21 cellular contexts compared by ENCODE assay signal in the genomic region with DNA sequence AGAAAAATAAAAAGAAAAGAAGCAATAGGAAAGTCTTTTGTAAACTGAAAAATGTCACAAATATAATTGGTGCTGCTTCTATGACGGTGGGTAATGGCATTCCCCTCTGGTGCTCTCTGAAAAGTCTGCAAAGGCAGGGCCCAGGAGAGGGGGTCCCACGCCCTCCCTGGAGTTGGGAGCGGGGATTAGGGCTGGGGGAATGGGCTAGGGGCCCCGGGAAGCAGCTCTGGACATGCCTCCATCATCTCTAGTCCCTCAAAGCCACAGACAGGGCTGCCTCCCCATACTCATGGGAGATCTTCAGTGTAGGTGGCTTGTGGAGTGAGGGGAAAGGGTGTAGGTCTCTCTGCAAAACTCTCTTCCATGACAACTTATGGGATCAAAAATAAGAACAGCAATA. TPM values are rescaled to one million over a fixed set of nuclear protein-coding genes. Genes with fewer than 3 reads are reported as not detected.
"Had no signal": no experiment of that assay in that cellular context is flagged by ENCODE, and none has a peak within 500 bp of the region (broad histone marks: within the 10 kb centered on the region; RNA-seq: fewer than 3 reads in every experiment).

No MANE protein-coding gene starts in this region.

- H3K27ac ChIP-seq: parathyroid adenoma, psoas muscle, sigmoid colon, stomach, thoracic aorta had no signal

- H3K4me3 Mint-ChIP-seq: effector memory CD8-positive, alpha-beta T cell; naive thymus-derived CD4-positive, alpha-beta T cell; nephron progenitor cell had no signal

- H3K9me3 Mint-ChIP-seq: effector memory CD8-positive, alpha-beta T cell had no signal

- H3K4me1 ChIP-seq: parathyroid adenoma, psoas muscle, sigmoid colon, stomach had no signal

- H3K9me3 ChIP-seq: psoas muscle, sigmoid colon, thoracic aorta had no signal

- H3K36me3 Mint-ChIP-seq: naive thymus-derived CD4-positive, alpha-beta T cell had no signal

- H3K36me3 ChIP-seq: sigmoid colon, stomach, thoracic aorta had no signal

- H3K27ac Mint-ChIP-seq: effector memory CD8-positive, alpha-beta T cell; naive thymus-derived CD4-positive, alpha-beta T cell; nephron progenitor cell had no signal

- H3K79me2 ChIP-seq: parathyroid adenoma had no signal

- H3K4me1 Mint-ChIP-seq: naive thymus-derived CD4-positive, alpha-beta T cell; nephron progenitor cell had no signal

- DNase-seq: effector memory CD8-positive, alpha-beta T cell; foreskin melanocyte; hippocampal formation; left colon; mesendoderm; naive thymus-derived CD4-positive, alpha-beta T cell; nephron progenitor cell; psoas muscle; sigmoid colon; stimulated activated CD4-positive, alpha-beta T cell treated with anti-CD3 and anti-CD28 coated beads, Interleukin-2, amount 100 ng/mL, for 24 hours; stimulated activated CD4-positive, alpha-beta T cell treated with anti-CD3 and anti-CD28 coated beads, Interleukin-4, amount 100 ng/mL, for 4 hours; stimulated activated naive CD4-positive, alpha-beta T cell; stomach; substantia nigra; trophoblast cell had no signal

- H3K4me3 ChIP-seq: psoas muscle, sigmoid colon, skin epidermis, stomach, thoracic aorta had no signal

- H2AFZ ChIP-seq: parathyroid adenoma had no signal

RNA-seq across cellular contexts. Expression of gene RHCG, which starts 7.8 kb away (rescaled TPM):
- total RNA-seq: epithelial cell of proximal tubule; lung microvascular endothelial cell; mononuclear cell; naive thymus-derived CD4-positive, alpha-beta T cell; sigmoid colon; thoracic aorta had no signal
- polyA plus RNA-seq: naive thymus-derived CD4-positive, alpha-beta T cell had no signal
